Comparison of ENCODE assay signal across 1 cellular context in the genomic region with DNA sequence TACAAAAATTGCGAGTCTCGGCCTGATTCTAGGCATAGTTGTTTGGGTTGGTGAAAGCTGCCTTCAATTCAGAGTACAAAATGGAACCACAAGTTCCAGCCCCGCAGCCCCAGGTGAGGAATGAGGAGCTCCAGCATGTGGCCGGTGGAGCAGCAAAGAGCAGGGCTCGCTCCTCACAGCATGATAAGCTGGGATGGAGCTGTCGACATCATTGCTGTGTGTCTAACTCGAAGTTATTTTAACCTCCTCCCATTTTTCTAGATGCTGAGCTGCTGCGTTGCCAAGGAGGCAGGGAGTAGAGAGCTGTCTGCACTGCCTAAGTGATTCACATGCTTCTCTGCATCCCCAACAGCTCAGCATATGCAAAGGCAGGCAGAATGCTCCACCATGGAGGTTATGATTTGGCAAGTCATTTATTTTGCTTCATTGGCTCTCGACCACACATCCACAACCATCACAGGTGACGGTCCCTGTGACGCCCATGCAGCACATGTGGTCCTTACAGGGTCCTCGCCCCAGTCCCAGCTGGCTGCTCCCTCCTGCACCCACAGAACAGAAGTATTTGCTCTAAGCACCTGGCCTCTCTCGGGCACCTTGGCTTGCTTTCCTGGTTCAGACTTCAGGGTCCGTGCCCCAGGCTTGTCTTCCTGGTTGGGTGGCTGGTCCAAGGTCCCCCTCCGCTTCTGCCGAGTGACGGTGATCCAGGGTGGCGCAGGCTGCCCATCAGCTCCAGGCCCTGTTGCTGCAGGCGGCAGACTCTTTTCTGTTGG.
TF ChIP-seq lines count a peak whose summit lies in the region.

No MANE protein-coding gene starts in this region.

TF ChIP-seq in H1, 55 proteins besides CTCF, POLR2A, EP300 and RAD21:
- TF ChIP-seq SP4 (IDR thresholded peaks at IDR 0.05; ENCODE audit: low read length) (no peak), ZNF274 (IDR thresholded peaks at IDR 0.05; ENCODE audit: borderline replicate concordance, extremely low read depth, low read length) (no peak), MAFK (IDR thresholded peaks at IDR 0.05; ENCODE audit: low read depth, low read length) (no peak), SIN3A (conservative IDR thresholded peaks at IDR 0.05 in 1 of 2, IDR thresholded peaks at IDR 0.05 in 1 of 2; ENCODE audit: low read depth in 1 of 2, low read length in 2 of 2) (no peak), HDAC6 (IDR thresholded peaks at IDR 0.05; ENCODE audit: low read depth, low read length) (no peak), TCF12 (IDR thresholded peaks at IDR 0.05; ENCODE audit: low read depth, low read length) (no peak), HDAC2 (IDR thresholded peaks at IDR 0.05; ENCODE audit: borderline replicate concordance in 1 of 2, low read depth in 2 of 2, low read length in 2 of 2) (no peak), ASH2L (IDR thresholded peaks at IDR 0.05; ENCODE audit: low read length) (no peak), PHF8 (conservative IDR thresholded peaks at IDR 0.05; ENCODE audit: low read depth, low read length) (no peak), TBP (IDR thresholded peaks at IDR 0.05; ENCODE audit: low read depth, low read length) (no peak), SRF (IDR thresholded peaks at IDR 0.05; ENCODE audit: low read depth, low read length) (no peak), POLR2AphosphoS5 (IDR thresholded peaks at IDR 0.05; ENCODE audit: low read depth, low read length) (no peak), TAF7 (optimal IDR thresholded peaks at IDR 0.05; ENCODE audit: borderline replicate concordance, low read depth, low read length) (no peak)
- TF ChIP-seq, protein P1, sequence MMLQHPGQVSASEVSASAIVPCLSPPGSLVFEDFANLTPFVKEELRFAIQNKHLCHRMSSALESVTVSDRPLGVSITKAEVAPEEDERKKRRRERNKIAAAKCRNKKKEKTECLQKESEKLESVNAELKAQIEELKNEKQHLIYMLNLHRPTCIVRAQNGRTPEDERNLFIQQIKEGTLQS (IDR thresholded peaks at IDR 0.05; ENCODE audit: insufficient read depth, low read depth, low read length) = no peak
- TF ChIP-seq, protein P2, sequence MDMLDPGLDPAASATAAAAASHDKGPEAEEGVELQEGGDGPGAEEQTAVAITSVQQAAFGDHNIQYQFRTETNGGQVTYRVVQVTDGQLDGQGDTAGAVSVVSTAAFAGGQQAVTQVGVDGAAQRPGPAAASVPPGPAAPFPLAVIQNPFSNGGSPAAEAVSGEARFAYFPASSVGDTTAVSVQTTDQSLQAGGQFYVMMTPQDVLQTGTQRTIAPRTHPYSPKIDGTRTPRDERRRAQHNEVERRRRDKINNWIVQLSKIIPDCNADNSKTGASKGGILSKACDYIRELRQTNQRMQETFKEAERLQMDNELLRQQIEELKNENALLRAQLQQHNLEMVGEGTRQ (IDR thresholded peaks at IDR 0.05; ENCODE audit: low read length) = no peak
- TF ChIP-seq, protein P3, sequence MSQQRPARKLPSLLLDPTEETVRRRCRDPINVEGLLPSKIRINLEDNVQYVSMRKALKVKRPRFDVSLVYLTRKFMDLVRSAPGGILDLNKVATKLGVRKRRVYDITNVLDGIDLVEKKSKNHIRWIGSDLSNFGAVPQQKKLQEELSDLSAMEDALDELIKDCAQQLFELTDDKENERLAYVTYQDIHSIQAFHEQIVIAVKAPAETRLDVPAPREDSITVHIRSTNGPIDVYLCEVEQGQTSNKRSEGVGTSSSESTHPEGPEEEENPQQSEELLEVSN (IDR thresholded peaks at IDR 0.05) = no peak
- TF ChIP-seq, protein P4, sequence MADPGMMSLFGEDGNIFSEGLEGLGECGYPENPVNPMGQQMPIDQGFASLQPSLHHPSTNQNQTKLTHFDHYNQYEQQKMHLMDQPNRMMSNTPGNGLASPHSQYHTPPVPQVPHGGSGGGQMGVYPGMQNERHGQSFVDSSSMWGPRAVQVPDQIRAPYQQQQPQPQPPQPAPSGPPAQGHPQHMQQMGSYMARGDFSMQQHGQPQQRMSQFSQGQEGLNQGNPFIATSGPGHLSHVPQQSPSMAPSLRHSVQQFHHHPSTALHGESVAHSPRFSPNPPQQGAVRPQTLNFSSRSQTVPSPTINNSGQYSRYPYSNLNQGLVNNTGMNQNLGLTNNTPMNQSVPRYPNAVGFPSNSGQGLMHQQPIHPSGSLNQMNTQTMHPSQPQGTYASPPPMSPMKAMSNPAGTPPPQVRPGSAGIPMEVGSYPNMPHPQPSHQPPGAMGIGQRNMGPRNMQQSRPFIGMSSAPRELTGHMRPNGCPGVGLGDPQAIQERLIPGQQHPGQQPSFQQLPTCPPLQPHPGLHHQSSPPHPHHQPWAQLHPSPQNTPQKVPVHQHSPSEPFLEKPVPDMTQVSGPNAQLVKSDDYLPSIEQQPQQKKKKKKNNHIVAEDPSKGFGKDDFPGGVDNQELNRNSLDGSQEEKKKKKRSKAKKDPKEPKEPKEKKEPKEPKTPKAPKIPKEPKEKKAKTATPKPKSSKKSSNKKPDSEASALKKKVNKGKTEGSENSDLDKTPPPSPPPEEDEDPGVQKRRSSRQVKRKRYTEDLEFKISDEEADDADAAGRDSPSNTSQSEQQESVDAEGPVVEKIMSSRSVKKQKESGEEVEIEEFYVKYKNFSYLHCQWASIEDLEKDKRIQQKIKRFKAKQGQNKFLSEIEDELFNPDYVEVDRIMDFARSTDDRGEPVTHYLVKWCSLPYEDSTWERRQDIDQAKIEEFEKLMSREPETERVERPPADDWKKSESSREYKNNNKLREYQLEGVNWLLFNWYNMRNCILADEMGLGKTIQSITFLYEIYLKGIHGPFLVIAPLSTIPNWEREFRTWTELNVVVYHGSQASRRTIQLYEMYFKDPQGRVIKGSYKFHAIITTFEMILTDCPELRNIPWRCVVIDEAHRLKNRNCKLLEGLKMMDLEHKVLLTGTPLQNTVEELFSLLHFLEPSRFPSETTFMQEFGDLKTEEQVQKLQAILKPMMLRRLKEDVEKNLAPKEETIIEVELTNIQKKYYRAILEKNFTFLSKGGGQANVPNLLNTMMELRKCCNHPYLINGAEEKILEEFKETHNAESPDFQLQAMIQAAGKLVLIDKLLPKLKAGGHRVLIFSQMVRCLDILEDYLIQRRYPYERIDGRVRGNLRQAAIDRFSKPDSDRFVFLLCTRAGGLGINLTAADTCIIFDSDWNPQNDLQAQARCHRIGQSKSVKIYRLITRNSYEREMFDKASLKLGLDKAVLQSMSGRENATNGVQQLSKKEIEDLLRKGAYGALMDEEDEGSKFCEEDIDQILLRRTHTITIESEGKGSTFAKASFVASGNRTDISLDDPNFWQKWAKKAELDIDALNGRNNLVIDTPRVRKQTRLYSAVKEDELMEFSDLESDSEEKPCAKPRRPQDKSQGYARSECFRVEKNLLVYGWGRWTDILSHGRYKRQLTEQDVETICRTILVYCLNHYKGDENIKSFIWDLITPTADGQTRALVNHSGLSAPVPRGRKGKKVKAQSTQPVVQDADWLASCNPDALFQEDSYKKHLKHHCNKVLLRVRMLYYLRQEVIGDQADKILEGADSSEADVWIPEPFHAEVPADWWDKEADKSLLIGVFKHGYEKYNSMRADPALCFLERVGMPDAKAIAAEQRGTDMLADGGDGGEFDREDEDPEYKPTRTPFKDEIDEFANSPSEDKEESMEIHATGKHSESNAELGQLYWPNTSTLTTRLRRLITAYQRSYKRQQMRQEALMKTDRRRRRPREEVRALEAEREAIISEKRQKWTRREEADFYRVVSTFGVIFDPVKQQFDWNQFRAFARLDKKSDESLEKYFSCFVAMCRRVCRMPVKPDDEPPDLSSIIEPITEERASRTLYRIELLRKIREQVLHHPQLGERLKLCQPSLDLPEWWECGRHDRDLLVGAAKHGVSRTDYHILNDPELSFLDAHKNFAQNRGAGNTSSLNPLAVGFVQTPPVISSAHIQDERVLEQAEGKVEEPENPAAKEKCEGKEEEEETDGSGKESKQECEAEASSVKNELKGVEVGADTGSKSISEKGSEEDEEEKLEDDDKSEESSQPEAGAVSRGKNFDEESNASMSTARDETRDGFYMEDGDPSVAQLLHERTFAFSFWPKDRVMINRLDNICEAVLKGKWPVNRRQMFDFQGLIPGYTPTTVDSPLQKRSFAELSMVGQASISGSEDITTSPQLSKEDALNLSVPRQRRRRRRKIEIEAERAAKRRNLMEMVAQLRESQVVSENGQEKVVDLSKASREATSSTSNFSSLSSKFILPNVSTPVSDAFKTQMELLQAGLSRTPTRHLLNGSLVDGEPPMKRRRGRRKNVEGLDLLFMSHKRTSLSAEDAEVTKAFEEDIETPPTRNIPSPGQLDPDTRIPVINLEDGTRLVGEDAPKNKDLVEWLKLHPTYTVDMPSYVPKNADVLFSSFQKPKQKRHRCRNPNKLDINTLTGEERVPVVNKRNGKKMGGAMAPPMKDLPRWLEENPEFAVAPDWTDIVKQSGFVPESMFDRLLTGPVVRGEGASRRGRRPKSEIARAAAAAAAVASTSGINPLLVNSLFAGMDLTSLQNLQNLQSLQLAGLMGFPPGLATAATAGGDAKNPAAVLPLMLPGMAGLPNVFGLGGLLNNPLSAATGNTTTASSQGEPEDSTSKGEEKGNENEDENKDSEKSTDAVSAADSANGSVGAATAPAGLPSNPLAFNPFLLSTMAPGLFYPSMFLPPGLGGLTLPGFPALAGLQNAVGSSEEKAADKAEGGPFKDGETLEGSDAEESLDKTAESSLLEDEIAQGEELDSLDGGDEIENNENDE (IDR thresholded peaks at IDR 0.05; ENCODE audit: insufficient replicate concordance, low read length) = no peak
